Comparison of ENCODE assay signal across 1 cellular context in the genomic region with DNA sequence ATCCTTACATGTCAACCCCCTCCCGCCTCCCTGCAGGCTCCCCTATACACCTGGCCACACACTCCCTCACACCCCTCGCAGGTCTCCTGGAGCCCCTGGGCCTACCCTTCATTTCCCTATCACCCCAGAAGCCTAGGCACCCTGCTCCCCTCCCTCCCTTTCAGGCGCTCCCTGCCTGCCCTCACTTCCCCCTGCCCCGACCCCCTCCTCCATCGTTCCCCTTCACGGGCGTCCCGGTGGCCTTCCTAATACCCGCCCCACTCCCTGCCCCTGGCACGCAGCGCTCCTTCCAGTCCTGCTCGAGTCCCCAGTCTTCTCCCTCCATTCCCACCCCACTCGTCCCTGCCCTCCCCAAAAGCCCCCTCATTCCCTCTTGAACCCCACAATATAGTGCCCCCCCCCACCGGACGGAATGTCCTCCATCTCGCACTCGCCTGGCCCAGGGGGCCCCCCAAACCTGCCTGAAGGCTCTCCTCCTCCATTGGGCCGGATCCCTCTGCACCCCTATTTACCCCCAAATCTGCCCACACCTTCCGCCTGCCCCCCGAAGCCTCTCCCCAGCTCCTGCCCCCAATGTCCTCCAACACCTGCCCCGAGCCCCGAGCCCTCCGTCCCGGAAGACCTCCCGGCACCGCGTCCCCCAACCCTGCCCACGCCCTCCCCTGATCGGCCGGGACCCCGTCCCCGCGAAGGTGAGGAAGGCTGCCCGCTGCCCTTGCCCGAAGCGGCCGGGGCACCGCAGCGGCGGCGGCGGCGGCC.
TF ChIP-seq lines count a peak whose summit lies in the region.

No MANE protein-coding gene starts in this region.

TF ChIP-seq in H1, 55 proteins besides CTCF, POLR2A, EP300 and RAD21 (continued from another document):
- TF ChIP-seq KDM4A (IDR thresholded peaks at IDR 0.05; ENCODE audit: low read depth, low read length, severe bottlenecking) (peak; percentile 55), RXRA (IDR thresholded peaks at IDR 0.05; ENCODE audit: insufficient read depth, low read depth, low read length) (no peak)
